ENCODE assay signal across 9 cellular contexts in genomic region chr14:68137704-68138619, GRCh38.
DNase-seq lines count a peak whose midpoint lies in the region; ATAC-seq and TF ChIP-seq lines count a peak whose summit lies in the region.
"Had no signal": no experiment of that assay in that cellular context is flagged by ENCODE, and none has a peak within 500 bp of the region (broad histone marks: within the 10 kb centered on the region; RNA-seq: fewer than 3 reads in every experiment).

No MANE protein-coding gene starts in this region.

- TF ChIP-seq CTCF in RWPE2 (IDR thresholded peaks at IDR 0.05; ENCODE audit: poor library complexity, severe bottlenecking): no peak
- no peak for TF ChIP-seq CTCF in fibroblast of mammary gland (conservative IDR thresholded peaks at IDR 0.05; ENCODE audit: control insufficient read depth, insufficient read depth, low read depth, low read length)

- DNase-seq in 8988T (peak; percentile 19), RWPE2 (ENCODE audit: low spot score) (peak; percentile 96), fibroblast of mammary gland (ENCODE audit: low read depth) (peak; percentile 96), NCI-H128 (lab: John Stamatoyannopoulos, UW; ENCODE audit: unreplicated experiment) (no peak)
- DNase-seq in activated CD4-positive, alpha-beta T cell treated with anti-CD3 and anti-CD28 coated beads, Interleukin-2, amount 50 U/mL, for 1 hour: no peak
- DNase-seq: activated naive CD8-positive, alpha-beta T cell treated with anti-CD3 and anti-CD28 coated beads, Interleukin-2, amount 10 ng/mL, durations not matched to agents 7 days and 5 days had no signal

- peak overlapping the region; percentile 99 for H3K27ac ChIP-seq in RWPE2 (ENCODE audit: poor library complexity, severe bottlenecking)

- H3K4me1 ChIP-seq in RWPE2 (ENCODE audit: insufficient read depth, poor library complexity, severe bottlenecking): peaks cover 68% of the 10 kb centered on the region
- peaks cover 36% of the 10 kb centered on the region for H3K4me1 ChIP-seq in neuron (ENCODE audit: insufficient read depth, low read length)

- H3K27me3 ChIP-seq in RWPE2 (ENCODE audit: insufficient read depth, poor library complexity, severe bottlenecking) (no peaks in the 10 kb centered on the region), neuron (ENCODE audit: insufficient read depth, low read length) (no peaks in the 10 kb centered on the region)

- peak overlapping the region; percentile 30 for H2AFZ ChIP-seq in neuron (ENCODE audit: low read depth, low read length)

- no peaks in the 10 kb centered on the region for H3K9me3 ChIP-seq in RWPE2 (ENCODE audit: severe bottlenecking)
- H3K9me3 ChIP-seq in neuron (ENCODE audit: low read length): peaks cover 3% of the 10 kb centered on the region

- peak; percentile 70 for ATAC-seq in GM19463 (IDR thresholded peaks at IDR 0.05; ENCODE audit: unreplicated experiment)
- peak; percentile 86 for ATAC-seq in RWPE2 (ENCODE audit: low read depth)
- no peak for ATAC-seq in HG03095 (IDR thresholded peaks at IDR 0.05; ENCODE audit: unreplicated experiment)

- H3K36me3 ChIP-seq in RWPE2 (ENCODE audit: low read depth) (no peaks in the 10 kb centered on the region), neuron (ENCODE audit: insufficient read depth, low read length) (no peaks in the 10 kb centered on the region)

- H3K4me3 ChIP-seq in RWPE2 (ENCODE audit: severe bottlenecking) (no peak overlapping the region), fibroblast of mammary gland (ENCODE audit: control insufficient read depth, low read depth, low read length) (no peak overlapping the region), neuron (ENCODE audit: low read length) (peak overlapping the region; percentile 6)

Comparison
In these comparisons a context has a peak if more than half of its experiments do, and no peak if none do; other contexts are left out.
1. DNase-seq: peak in 8988T (single experiment), RWPE2 (single experiment) and fibroblast of mammary gland (single experiment); none in NCI-H128 (single experiment) and activated CD4-positive, alpha-beta T cell treated with anti-CD3 and anti-CD28 coated beads, Interleukin-2, amount 50 U/mL, for 1 hour (single experiment).